In the genomic region with DNA sequence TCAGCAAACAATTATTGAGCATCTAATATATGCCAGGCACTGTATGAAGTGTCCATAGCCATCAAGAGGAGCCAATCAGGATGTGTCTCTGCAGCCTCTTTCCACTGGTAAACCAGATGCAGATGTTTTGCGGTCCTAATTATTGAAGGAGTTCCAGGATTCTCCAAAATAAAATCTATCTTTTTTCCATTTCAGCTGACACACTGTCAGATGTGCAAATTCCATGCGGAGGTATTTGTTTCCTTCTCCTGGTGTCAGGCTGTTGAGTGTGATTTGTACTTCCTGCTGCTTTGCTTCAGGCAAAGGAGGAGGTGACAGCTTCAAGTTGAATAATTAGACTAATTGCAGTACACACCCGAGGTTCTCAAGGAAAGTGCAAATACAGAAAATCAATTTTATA, we compare ENCODE assay signal across 18 cellular contexts.
A peak's percentile ranks its signal among the peaks of the same experiment; 100 is the strongest.
DNase-seq lines count a peak whose midpoint lies in the region; TF ChIP-seq lines count a peak whose summit lies in the region.
"Had no signal": no experiment of that assay in that cellular context is flagged by ENCODE, and none has a peak within 500 bp of the region (broad histone marks: within the 10 kb centered on the region; RNA-seq: fewer than 3 reads in every experiment).

No MANE protein-coding gene starts in this region.

- H3K9me2 ChIP-seq in neural cell (ENCODE audit: insufficient read depth, low read length): no peaks in the 10 kb centered on the region

- H3K9ac ChIP-seq in neural cell (ENCODE audit: low read length): no peak overlapping the region

- no peaks in the 10 kb centered on the region for H4K20me1 ChIP-seq in neural cell (ENCODE audit: insufficient read depth)

- no peak overlapping the region for H3K27ac ChIP-seq in neural cell (ENCODE audit: low read length)
- H3K27ac ChIP-seq: Peyer's patch had no signal

- no peak for TF ChIP-seq RAD21 in neural cell (conservative IDR thresholded peaks at IDR 0.05)

- no peaks in the 10 kb centered on the region for H3K9me3 ChIP-seq in neural cell (ENCODE audit: low read length)
- H3K9me3 ChIP-seq: Peyer's patch had no signal

- no peaks in the 10 kb centered on the region for H3K79me2 ChIP-seq in neural cell (replicated peaks; ENCODE audit: insufficient read depth, low read length)

- peak; percentile 4 for DNase-seq in NCI-H146 (lab: John Stamatoyannopoulos, UW)
- no peak for DNase-seq in NCI-H146 treated with DMSO at 0.1 percent for 48 hours (lab: John Stamatoyannopoulos, UW; ENCODE audit: unreplicated experiment)
- peak; percentile 30 for DNase-seq in GM03348 (ENCODE audit: low spot score)
- DNase-seq in epithelial cell of esophagus (ENCODE audit: low read depth): peak; percentile 10
- no peak for DNase-seq in activated naive CD4-positive, alpha-beta T cell (lab: John Stamatoyannopoulos, UW)
- DNase-seq in HT-29 (ENCODE audit: low spot score): no peak
- DNase-seq: GDM1, HCEC 1CT, Karpas-422, NCI-H1092, NCI-H1694 treated with DMSO at 0.1 percent for 48 hours, NCI-H2171 treated with DMSO at 0.1 percent for 48 hours, NCI-H345, NCI-H510A treated with DMSO at 0.1 percent for 48 hours, NCI-H82, Peyer's patch, SHP77 treated with DMSO at 0.1 percent for 48 hours had no signal

- H3K4me3 ChIP-seq in epithelial cell of esophagus (ENCODE audit: low read length): no peak overlapping the region
- H3K4me3 ChIP-seq in neural cell (ENCODE audit: low read length): no peak overlapping the region
- H3K4me3 ChIP-seq: Peyer's patch had no signal

- H3K36me3 ChIP-seq in neural cell (ENCODE audit: insufficient read depth, low read length): no peaks in the 10 kb centered on the region
- H3K36me3 ChIP-seq: Peyer's patch had no signal

- TF ChIP-seq CTCF in epithelial cell of esophagus (IDR thresholded peaks at IDR 0.05; ENCODE audit: insufficient read depth, low read depth, low read length, missing control alignments) (no peak), neural cell (IDR thresholded peaks at IDR 0.05; ENCODE audit: poor library complexity, severe bottlenecking) (no peak)

- H2AFZ ChIP-seq in neural cell (ENCODE audit: low read depth, low read length): no peak overlapping the region

- no peaks in the 10 kb centered on the region for H3F3A ChIP-seq in neural cell (ENCODE audit: insufficient read depth, low read length, poor library complexity, severe bottlenecking)

- peak; percentile 58 for TF ChIP-seq EP300 in neural cell (conservative IDR thresholded peaks at IDR 0.05; ENCODE audit: poor library complexity, severe bottlenecking)

- H3K27me3 ChIP-seq in neural cell (ENCODE audit: insufficient read depth, low read depth, low read length): peaks cover 4% of the 10 kb centered on the region
- H3K27me3 ChIP-seq: Peyer's patch had no signal

- H3K4me2 ChIP-seq in neural cell (ENCODE audit: low read length): no peak overlapping the region

TF ChIP-seq in neural cell, 6 proteins besides CTCF, POLR2A, EP300 and RAD21:
- TF ChIP-seq, protein P1, sequence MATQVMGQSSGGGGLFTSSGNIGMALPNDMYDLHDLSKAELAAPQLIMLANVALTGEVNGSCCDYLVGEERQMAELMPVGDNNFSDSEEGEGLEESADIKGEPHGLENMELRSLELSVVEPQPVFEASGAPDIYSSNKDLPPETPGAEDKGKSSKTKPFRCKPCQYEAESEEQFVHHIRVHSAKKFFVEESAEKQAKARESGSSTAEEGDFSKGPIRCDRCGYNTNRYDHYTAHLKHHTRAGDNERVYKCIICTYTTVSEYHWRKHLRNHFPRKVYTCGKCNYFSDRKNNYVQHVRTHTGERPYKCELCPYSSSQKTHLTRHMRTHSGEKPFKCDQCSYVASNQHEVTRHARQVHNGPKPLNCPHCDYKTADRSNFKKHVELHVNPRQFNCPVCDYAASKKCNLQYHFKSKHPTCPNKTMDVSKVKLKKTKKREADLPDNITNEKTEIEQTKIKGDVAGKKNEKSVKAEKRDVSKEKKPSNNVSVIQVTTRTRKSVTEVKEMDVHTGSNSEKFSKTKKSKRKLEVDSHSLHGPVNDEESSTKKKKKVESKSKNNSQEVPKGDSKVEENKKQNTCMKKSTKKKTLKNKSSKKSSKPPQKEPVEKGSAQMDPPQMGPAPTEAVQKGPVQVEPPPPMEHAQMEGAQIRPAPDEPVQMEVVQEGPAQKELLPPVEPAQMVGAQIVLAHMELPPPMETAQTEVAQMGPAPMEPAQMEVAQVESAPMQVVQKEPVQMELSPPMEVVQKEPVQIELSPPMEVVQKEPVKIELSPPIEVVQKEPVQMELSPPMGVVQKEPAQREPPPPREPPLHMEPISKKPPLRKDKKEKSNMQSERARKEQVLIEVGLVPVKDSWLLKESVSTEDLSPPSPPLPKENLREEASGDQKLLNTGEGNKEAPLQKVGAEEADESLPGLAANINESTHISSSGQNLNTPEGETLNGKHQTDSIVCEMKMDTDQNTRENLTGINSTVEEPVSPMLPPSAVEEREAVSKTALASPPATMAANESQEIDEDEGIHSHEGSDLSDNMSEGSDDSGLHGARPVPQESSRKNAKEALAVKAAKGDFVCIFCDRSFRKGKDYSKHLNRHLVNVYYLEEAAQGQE (IDR thresholded peaks at IDR 0.05; ENCODE audit: borderline replicate concordance): peak; percentile 88
- no peak for TF ChIP-seq MXI1 (conservative IDR thresholded peaks at IDR 0.05; ENCODE audit: poor library complexity, severe bottlenecking)

Comparison
In these comparisons a context has a peak if more than half of its experiments do, and no peak if none do; other contexts are left out.
1. DNase-seq: peak in NCI-H146 (single experiment), GM03348 (single experiment) and epithelial cell of esophagus (single experiment); none in NCI-H146 treated with DMSO at 0.1 percent for 48 hours (single experiment), activated naive CD4-positive, alpha-beta T cell (0 of 4) and HT-29 (single experiment).